ENCODE assay signal across 8 cellular contexts in genomic region chr19:2327773-2328400, GRCh38. TPM values are rescaled to one million over a fixed set of nuclear protein-coding genes. Genes with fewer than 3 reads are reported as not detected.
DNase-seq lines count a peak whose midpoint lies in the region; ATAC-seq and TF ChIP-seq lines count a peak whose summit lies in the region.

No MANE protein-coding gene starts in this region.

- H3K9me3 ChIP-seq in SJSA1 (replicated peaks) (no peaks in the 10 kb centered on the region), sigmoid colon (no peaks in the 10 kb centered on the region)

- intact Hi-C loops in sigmoid colon (cut with DNase I), result loop anchor here (5.0 kb wide), 2 partner anchors 56 to 176 kb away; partner anchors contain the start of gene AP3D1

- no peak for TF ChIP-seq EP300 in sigmoid colon (IDR thresholded peaks at IDR 0.05)

- peaks cover 48% of the 10 kb centered on the region for H3K36me3 ChIP-seq in SJSA1
- H3K36me3 ChIP-seq in sigmoid colon, result peaks cover 0 to 27% (median 11%) of the 10 kb centered on the region in 4 donors

- peak; percentile 87 for DNase-seq in Daoy (ENCODE audit: low read depth)
- peak in 39 of 76 experiments; percentile 14 to 79 (median 46) for DNase-seq in HUDEP-2 (lab: John Stamatoyannopoulos, UW; ENCODE audit: unreplicated experiment in 76 of 76)
- DNase-seq in SJSA1 (ENCODE audit: low read depth in 1 of 2, low spot score in 2 of 2), result peak; percentile 80 to 84
- peak; percentile 83 for DNase-seq in amniotic epithelial cell (ENCODE audit: low read depth)
- DNase-seq in hepatic stellate cell (ENCODE audit: low spot score), result peak; percentile 69
- DNase-seq in sigmoid colon, result no peak

- H3K4me1 ChIP-seq in SJSA1 (replicated peaks) (peaks cover 13% of the 10 kb centered on the region), sigmoid colon (peaks cover 0 to 59% (median 52%) of the 10 kb centered on the region in 4 donors)

- H3K27ac ChIP-seq in SJSA1, result peak overlapping the region; percentile 79
- peak overlapping the region; percentile 73 to 88 (median 82) for H3K27ac ChIP-seq in sigmoid colon

- WGBS in sigmoid colon, 2 donors, result 1% methylated on average over 18 of the region's 18 CpGs

- H3K27me3 ChIP-seq in SJSA1 (replicated peaks) (no peaks in the 10 kb centered on the region), sigmoid colon (no peaks in the 10 kb centered on the region)

- TF ChIP-seq CTCF in sigmoid colon (IDR thresholded peaks at IDR 0.05), result no peak

- no peak for TF ChIP-seq POLR2A in sigmoid colon (IDR thresholded peaks at IDR 0.05)

- ATAC-seq in HG03469 (IDR thresholded peaks at IDR 0.05; ENCODE audit: unreplicated experiment), result no peak
- no peak for ATAC-seq in HG02938 (IDR thresholded peaks at IDR 0.05; ENCODE audit: unreplicated experiment)

- H3K4me3 ChIP-seq in SJSA1 (peak overlapping the region; percentile 96), sigmoid colon (peak overlapping the region; percentile 80 to 98 (median 90))

RNA-seq across cellular contexts. Expression of gene LSM7, which starts 0.5 kb away (rescaled TPM):
- total RNA-seq in Daoy (2014; rRNA removed; shearing (Covaris generic)), result 363 and 380 TPM in 2 replicates
- total RNA-seq in SJSA1 (2014; rRNA removed; shearing (Covaris generic)), result 218 and 270 TPM in 2 replicates
- 100 to 1,000 TPM in 2 of 4 donors, 10 to 100 TPM in 2; 51.5 to 139 (median 100) TPM for total RNA-seq in sigmoid colon
- 100 to 1,000 TPM; 234 to 427 (median 235) TPM for polyA plus RNA-seq in sigmoid colon

RNA-seq across cellular contexts. Expression of gene SPPL2B, which starts 0.6 kb away (rescaled TPM):
- total RNA-seq in Daoy (2014; rRNA removed; shearing (Covaris generic)), result 19.3 and 24.4 TPM in 2 replicates
- total RNA-seq in SJSA1 (2014; rRNA removed; shearing (Covaris generic)), result 32.2 and 45.2 TPM in 2 replicates
- 10 to 100 TPM; 14.6 to 47.4 (median 24.0) TPM for total RNA-seq in sigmoid colon
- 100 to 1,000 TPM in 1 of 3 donors, 10 to 100 TPM in 1, 1 to 10 TPM in 1; 6.0 to 145 (median 12.0) TPM for polyA plus RNA-seq in sigmoid colon

RNA-seq across cellular contexts. Expression of gene LINGO3, which starts 19.9 kb away (rescaled TPM):
- 0.23 and 0.24 TPM in 2 replicates for total RNA-seq in Daoy (2014; rRNA removed; shearing (Covaris generic))
- total RNA-seq in SJSA1 (2014; rRNA removed; shearing (Covaris generic)), result not detected in 2 replicates
- under 1 TPM in 1 of 4 donors, not detected in 3; 0.14 TPM for total RNA-seq in sigmoid colon
- under 1 TPM in 1 of 3 donors, not detected in 2; 0.70 TPM for polyA plus RNA-seq in sigmoid colon

RNA-seq across cellular contexts. Expression of gene TMPRSS9, which starts 32.2 kb away (rescaled TPM):
- not detected in 2 replicates for total RNA-seq in Daoy (2014; rRNA removed; shearing (Covaris generic))
- not detected in 2 replicates for total RNA-seq in SJSA1 (2014; rRNA removed; shearing (Covaris generic))
- total RNA-seq in sigmoid colon, result under 1 TPM in 3 of 4 donors, not detected in 1; 0.16 to 0.68 (median 0.28) TPM
- under 1 TPM in 1 of 3 donors, not detected in 2; 0.26 TPM for polyA plus RNA-seq in sigmoid colon

RNA-seq across cellular contexts. Expression of gene PEAK3, which starts 45.9 kb away (rescaled TPM):
- not detected in 2 replicates for total RNA-seq in Daoy (2014; rRNA removed; shearing (Covaris generic))
- total RNA-seq in SJSA1 (2014; rRNA removed; shearing (Covaris generic)), result not detected in 2 replicates
- under 1 TPM; 0.41 to 0.82 (median 0.63) TPM for total RNA-seq in sigmoid colon
- polyA plus RNA-seq in sigmoid colon, result under 1 TPM; under 0.01 to 0.74 (median 0.46) TPM
